In the genomic region with DNA sequence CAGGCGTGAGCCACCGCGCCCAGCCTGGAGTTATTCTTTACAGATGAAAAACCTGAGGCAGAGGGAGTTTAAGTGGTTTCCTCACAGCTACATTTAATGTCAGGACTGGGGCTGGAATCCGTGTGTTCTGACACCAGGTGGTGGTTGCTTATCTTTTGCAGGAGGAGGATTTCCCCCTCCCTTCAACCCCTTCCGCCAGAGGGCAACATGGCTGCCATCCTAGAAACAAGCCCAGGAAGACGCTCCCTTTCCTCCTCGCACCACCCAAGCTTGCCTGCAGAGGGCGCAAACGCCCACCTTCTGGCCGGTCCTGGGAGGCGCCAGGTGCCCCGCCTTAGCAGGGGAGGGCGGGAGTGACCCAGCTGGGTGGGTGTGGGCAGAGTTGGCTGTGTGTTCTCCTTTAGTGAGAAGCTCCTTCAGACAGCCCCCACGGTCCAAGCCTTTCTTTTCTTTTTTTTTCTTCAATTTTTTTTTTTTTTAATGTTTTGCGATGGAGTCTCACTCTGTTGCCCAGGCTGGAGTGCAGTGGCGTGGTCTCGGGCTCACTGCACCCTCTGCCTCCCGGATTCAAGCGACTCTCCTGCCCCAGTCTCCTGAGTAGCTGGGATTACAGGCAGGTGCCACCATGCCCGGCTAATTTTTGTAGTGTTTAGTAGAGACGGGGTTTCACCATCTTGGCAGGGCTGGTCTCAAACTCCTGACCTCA, we compare ENCODE assay signal across 8 cellular contexts. TPM values are rescaled to one million over a fixed set of nuclear protein-coding genes. Genes with fewer than 3 reads are reported as not detected.
A peak's percentile ranks its signal among the peaks of the same experiment; 100 is the strongest.
DNase-seq lines count a peak whose midpoint lies in the region; ATAC-seq and TF ChIP-seq lines count a peak whose summit lies in the region.

No MANE protein-coding gene starts in this region.

- peak; percentile 8 for DNase-seq in AG09309 (ENCODE audit: low read depth)
- peak; percentile 44 for DNase-seq in LNCaP clone FGC (ENCODE audit: low read depth)
- DNase-seq in PC-9, result peak; percentile 68 to 97
- peak; percentile 88 for DNase-seq in activated T-cell treated with anti-CD3 and anti-CD28 coated beads for 24 hours (ENCODE audit: low read depth)
- peak; percentile 91 to 93 for DNase-seq in erythroblast (lab: John Stamatoyannopoulos, UW)
- DNase-seq in naive B cell, result peak; percentile 91
- peak; percentile 82 for DNase-seq in stimulated activated CD8-positive, alpha-beta memory T cell treated with anti-CD3 and anti-CD28 coated beads, Interleukin-7, amount 100 ng/mL, for 24 hours (ENCODE audit: low read depth)

- no peak overlapping the region for H3K4me3 ChIP-seq in AG09309 (ENCODE audit: control insufficient read depth, low read depth, low read length)
- no peak overlapping the region for H3K4me3 ChIP-seq in LNCaP clone FGC (ENCODE audit: low read depth, low read length)
- H3K4me3 ChIP-seq in PC-9, result no peak overlapping the region

- peaks cover 0 to 4% (median 0%) of the 10 kb centered on the region in 3 donors for H3K27me3 Mint-ChIP-seq in naive B cell

- ATAC-seq in GM19452 (IDR thresholded peaks at IDR 0.05; ENCODE audit: unreplicated experiment) (peak; percentile 77), naive B cell (ENCODE audit: low read depth in 2 of 2) (peak; percentile 97 to 98)

- H3K9me3 ChIP-seq in PC-9 (ENCODE audit: insufficient read depth, low read depth), result no peaks in the 10 kb centered on the region

- H2AFZ ChIP-seq in PC-9, result no peak overlapping the region

- H3K27ac Mint-ChIP-seq in naive B cell, result no peak overlapping the region

- H3K36me3 Mint-ChIP-seq in naive B cell, result no peaks in the 10 kb centered on the region

- no peaks in the 10 kb centered on the region for H3F3A ChIP-seq in PC-9 (ENCODE audit: insufficient read depth, low read depth)

- H3K79me2 ChIP-seq in PC-9 (ENCODE audit: low read depth), result no peaks in the 10 kb centered on the region

- peak; percentile 89 for TF ChIP-seq CTCF in AG09309 (IDR thresholded peaks at IDR 0.05; ENCODE audit: control insufficient read depth, insufficient read depth, low read depth, low read length, missing control alignments)
- TF ChIP-seq CTCF in LNCaP clone FGC (IDR thresholded peaks at IDR 0.05; ENCODE audit: control insufficient read depth, extremely low read depth, insufficient read depth), result peak; percentile 84
- peak; percentile 87 for TF ChIP-seq CTCF in PC-9 (conservative IDR thresholded peaks at IDR 0.05)

- CTCF ChIA-PET in PC-9 (lab: Charles Lee), result interaction anchor here (0.6 to 1.0 kb wide), 5 partner anchors 18 to 367 kb away, joined by 3 to 15 read pairs (median 4); no protein-coding TSS in a partner anchor

- H3K9me2 ChIP-seq in PC-9 (ENCODE audit: insufficient read depth), result no peaks in the 10 kb centered on the region

- no peak for TF ChIP-seq POLR2A in erythroblast (IDR thresholded peaks at IDR 0.05; ENCODE audit: low read length)

- H3K36me3 ChIP-seq in PC-9 (ENCODE audit: low read depth), result no peaks in the 10 kb centered on the region

- H3K27ac ChIP-seq in PC-9, result no peak overlapping the region

- peaks cover 0 to 2% (median 0%) of the 10 kb centered on the region in 7 donors for H3K9me3 Mint-ChIP-seq in naive B cell

- no TSS peak for BruUV-seq in PC-9 (replicated peaks; lab: Mats Ljungman, UMichigan)

- peaks cover 9 to 32% (median 17%) of the 10 kb centered on the region in 3 donors for H3K4me1 Mint-ChIP-seq in naive B cell

- H3K4me3 Mint-ChIP-seq in naive B cell, result peak overlapping the region in 3 of 8 donors; percentile 24 to 59 (median 39)

- POLR2A ChIA-PET in PC-9 (lab: Charles Lee; ENCODE audit: unreplicated experiment), result interaction anchor here (0.6 kb wide), 1 partner anchor 126 kb away, joined by 5 read pairs; no protein-coding TSS in a partner anchor

- H3K4me2 ChIP-seq in PC-9, result no peak overlapping the region

- H4K20me1 ChIP-seq in PC-9 (ENCODE audit: insufficient read depth), result no peaks in the 10 kb centered on the region

- peaks cover 24% of the 10 kb centered on the region for H3K27me3 ChIP-seq in PC-9 (ENCODE audit: insufficient read depth, low read depth)

- intact Hi-C loops in PC-9 (cut with micrococcal nuclease; ENCODE audit: unreplicated experiment), result loop anchor here (2.0 to 5.0 kb wide), 3 partner anchors 41 to 226 kb away; no protein-coding TSS in a partner anchor

- no peaks in the 10 kb centered on the region for H3K4me1 ChIP-seq in PC-9 (replicated peaks; ENCODE audit: insufficient read depth)

RNA-seq across cellular contexts. Expression of gene RAP1GAP2, which starts 9.9 kb away (rescaled TPM):
- 10.1 and 13.0 TPM in 2 replicates for total RNA-seq in PC-9 (2021)
- 1 to 10 TPM in 3 of 6 donors, under 1 TPM in 2, not detected in 1; 0.96 to 2.9 (median 1.4) TPM for polyA plus RNA-seq in naive B cell (ENCODE audit: low read depth in 6 of 6)

RNA-seq across cellular contexts. Expression of gene CCDC92B, which starts 36.9 kb away (rescaled TPM):
- 1.9 and 3.0 TPM in 2 replicates for total RNA-seq in PC-9 (2021)
- polyA plus RNA-seq in naive B cell (ENCODE audit: low read depth in 6 of 6), result not detected

Comparison
In these comparisons a context has a peak if more than half of its experiments do, and no peak if none do; other contexts are left out.
1. DNase-seq: peak in every context shown above with its lines; median percentile 92 in erythroblast; 91 in naive B cell; 88 in activated T-cell treated with anti-CD3 and anti-CD28 coated beads for 24 hours; 82 in PC-9; 82 in stimulated activated CD8-positive, alpha-beta memory T cell treated with anti-CD3 and anti-CD28 coated beads, Interleukin-7, amount 100 ng/mL, for 24 hours; 44 in LNCaP clone FGC; 8 in AG09309.